ENCODE assay signal across 22 cellular contexts in the genomic region with DNA sequence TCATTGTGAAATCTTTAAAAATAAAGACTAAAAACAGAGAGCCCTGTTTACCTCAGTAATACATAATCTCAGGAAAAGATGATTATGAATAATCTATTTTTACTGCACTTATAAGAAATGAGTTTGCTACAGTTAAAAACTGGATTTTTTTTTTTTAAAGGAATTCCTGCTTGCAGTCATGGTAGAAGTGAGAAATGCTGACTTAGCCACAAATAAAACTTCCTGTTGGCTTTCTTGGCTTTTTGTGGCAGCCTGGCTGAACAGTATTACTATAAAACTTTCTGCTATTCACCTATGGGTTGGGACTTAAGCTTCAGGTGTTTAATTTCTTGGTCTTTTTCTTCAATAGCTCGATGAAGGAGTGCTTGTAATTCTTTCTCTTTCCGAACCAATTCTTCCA.
"Had no signal": no experiment of that assay in that cellular context is flagged by ENCODE, and none has a peak within 500 bp of the region (broad histone marks: within the 10 kb centered on the region; RNA-seq: fewer than 3 reads in every experiment).

No MANE protein-coding gene starts in this region.

- ATAC-seq: effector memory CD8-positive, alpha-beta T cell; gastrocnemius medialis; left ventricle myocardium superior; lower lobe of right lung; naive thymus-derived CD8-positive, alpha-beta T cell; pancreas; stimulated activated naive CD8-positive, alpha-beta T cell treated with anti-CD3 and anti-CD28 coated beads, Interleukin-15, amount 100 ng/mL, for 72 hours had no signal

- DNase-seq: cortex of kidney; effector memory CD8-positive, alpha-beta T cell; erythroblast; gastrocnemius medialis; head of caudate nucleus; left ventricle myocardium superior; lower lobe of right lung; naive thymus-derived CD8-positive, alpha-beta T cell; nephron progenitor cell; occipital lobe; pancreas; right lobe of liver; small intestine; stimulated activated CD4-positive, alpha-beta T cell treated with anti-CD3 and anti-CD28 coated beads, Interleukin-12 subunit alpha, Interleukin-12 subunit beta, amount 100 ng/mL, for 4 hours; stimulated activated CD4-positive, alpha-beta T cell treated with anti-CD3 and anti-CD28 coated beads, Interleukin-1b, Interleukin-23, amount 100 ng/mL, for 48 hours; stimulated activated CD4-positive, alpha-beta T cell treated with anti-CD3 and anti-CD28 coated beads, Interleukin-4, amount 100 ng/mL, for 1 hour; stimulated activated CD8-positive, alpha-beta memory T cell treated with anti-CD3 and anti-CD28 coated beads, Interleukin-4, amount 100 ng/mL, for 48 hours; stimulated activated naive CD4-positive, alpha-beta T cell; stimulated activated naive CD8-positive, alpha-beta T cell treated with anti-CD3 and anti-CD28 coated beads, Interleukin-15, amount 100 ng/mL, for 72 hours; tibial artery had no signal

- H3K4me3 ChIP-seq: gastrocnemius medialis, lower lobe of right lung, pancreas, right lobe of liver, tibial artery had no signal

- H3K27me3 ChIP-seq: gastrocnemius medialis, pancreas, right lobe of liver, tibial artery had no signal

- H3K4me1 ChIP-seq: gastrocnemius medialis, lower lobe of right lung, right lobe of liver had no signal

- FAIRE-seq: endometrium, keratinocyte, pancreas, small intestine had no signal

- H3K27ac ChIP-seq: gastrocnemius medialis, lower lobe of right lung, pancreas, right lobe of liver, tibial artery had no signal

- H3K9me3 ChIP-seq: gastrocnemius medialis, lower lobe of right lung, pancreas, right lobe of liver, tibial artery had no signal
